8 cellular contexts compared by ENCODE assay signal in genomic region chr6:158869604-158870417, GRCh38. TPM values are rescaled to one million over a fixed set of nuclear protein-coding genes. Genes with fewer than 3 reads are reported as not detected.
DNase-seq lines count a peak whose midpoint lies in the region; ATAC-seq and TF ChIP-seq lines count a peak whose summit lies in the region.

No MANE protein-coding gene starts in this region.

- TF ChIP-seq POLR2A in GM18951 (IDR thresholded peaks at IDR 0.05; ENCODE audit: extremely low read depth, insufficient read depth, insufficient read length), result peak; percentile 75

- H3K4me3 ChIP-seq in kidney epithelial cell (ENCODE audit: low read depth, low read length), result peak overlapping the region; percentile 41

- ATAC-seq in HG03139 (IDR thresholded peaks at IDR 0.05; ENCODE audit: unreplicated experiment), result peak; percentile 94
- peak; percentile 92 to 93 for ATAC-seq in activated CD4-positive, CD25-positive, alpha-beta regulatory T cell treated with anti-CD3 and anti-CD28 coated beads, Interleukin-2, amount 50 U/mL, for 24 hours

- DNase-seq in Ammon's horn (ENCODE audit: low spot score) (peak; percentile 69), NCI-H2196 treated with DMSO at 0.1 percent for 48 hours (lab: John Stamatoyannopoulos, UW; ENCODE audit: unreplicated experiment) (peak; percentile 90), cerebellar cortex (ENCODE audit: low spot score) (peak; percentile 66), kidney epithelial cell (ENCODE audit: low read depth) (peak; percentile 95)
- DNase-seq in stimulated activated CD4-positive, alpha-beta T cell treated with anti-CD3 and anti-CD28 coated beads, Interleukin-1b, Interleukin-23, amount 100 ng/mL, for 1 hour (ENCODE audit: low read depth in 2 of 2), result peak; percentile 95

- TF ChIP-seq CTCF in kidney epithelial cell (IDR thresholded peaks at IDR 0.05; ENCODE audit: insufficient read depth, low read length, poor library complexity, severe bottlenecking), result no peak

- no peaks in the 10 kb centered on the region for H3K27me3 ChIP-seq in kidney epithelial cell (ENCODE audit: control insufficient read depth, insufficient read depth, low read length)

- in situ Hi-C loops in GM18951 (cut with MboI; ENCODE audit: low sequenced_read_pairs, unreplicated experiment), result no loop called here

- H3K36me3 ChIP-seq in kidney epithelial cell (ENCODE audit: control insufficient read depth, insufficient read depth, low read length), result no peaks in the 10 kb centered on the region

RNA-seq across cellular contexts. Expression of gene EZR, which starts 50.6 kb away (rescaled TPM):
- total RNA-seq in kidney epithelial cell, result 259 and 277 TPM in 2 replicates

Comparison
In these comparisons a context has a peak if more than half of its experiments do, and no peak if none do; other contexts are left out.
1. Peak in every context shown above with its lines: DNase-seq, ATAC-seq and H3K4me3 ChIP-seq.